Comparison of ENCODE assay signal across 8 cellular contexts in genomic region chr17:64707077-64707591, GRCh38. TPM values are rescaled to one million over a fixed set of nuclear protein-coding genes. Genes with fewer than 3 reads are reported as not detected.
DNase-seq lines count a peak whose midpoint lies in the region; ATAC-seq and TF ChIP-seq lines count a peak whose summit lies in the region.

No MANE protein-coding gene starts in this region.

- ATAC-seq in GM21528 (IDR thresholded peaks at IDR 0.05; ENCODE audit: low FRiP score, unreplicated experiment), result no peak

- no peaks in the 10 kb centered on the region for H3K27me3 ChIP-seq in uterus

- H3K27ac ChIP-seq in coronary artery (peak overlapping the region in 1 of 2 donors; percentile 64), uterus (peak overlapping the region; percentile 20 to 34)

- intact Hi-C loops in lower leg skin (cut with DNase I; ENCODE audit: low total_unique reads) (no loop called here), uterus (cut with DNase I; ENCODE audit: low total_unique reads) (no loop called here)

- peak; percentile 100 for DNase-seq in Daoy (ENCODE audit: low read depth)
- peak; percentile 74 for DNase-seq in NCI-H69 (lab: John Stamatoyannopoulos, UW)
- DNase-seq in coronary artery (ENCODE audit: low spot score), result peak; percentile 84
- peak; percentile 89 to 97 for DNase-seq in lower leg skin (ENCODE audit: low spot score in 2 of 2)
- DNase-seq in uterus, result peak; percentile 79 to 87
- no peak for DNase-seq in NCI-H1694 (lab: John Stamatoyannopoulos, UW)
- DNase-seq in effector CD8-positive, alpha-beta T cell (lab: John Stamatoyannopoulos, UW), result no peak

- no peaks in the 10 kb centered on the region for H3K36me3 ChIP-seq in uterus

- TF ChIP-seq CTCF in coronary artery (IDR thresholded peaks at IDR 0.05), result no peak
- TF ChIP-seq CTCF in lower leg skin (IDR thresholded peaks at IDR 0.05), result no peak
- no peak for TF ChIP-seq CTCF in uterus (IDR thresholded peaks at IDR 0.05)

- WGBS in lower leg skin, 2 donors, result 6 to 7% methylated on average over 10 of the region's 10 CpGs

- no peaks in the 10 kb centered on the region for H3K4me1 ChIP-seq in uterus

- H3K4me3 ChIP-seq in coronary artery, result peak overlapping the region; percentile 25
- no peak overlapping the region for H3K4me3 ChIP-seq in lower leg skin (ENCODE audit: low read depth, poor library complexity, severe bottlenecking)
- H3K4me3 ChIP-seq in uterus, result no peak overlapping the region

- TF ChIP-seq POLR2A in lower leg skin (IDR thresholded peaks at IDR 0.05) (no peak), uterus (IDR thresholded peaks at IDR 0.05) (no peak)

- no peaks in the 10 kb centered on the region for H3K9me3 ChIP-seq in uterus

RNA-seq across cellular contexts. Expression of gene SMURF2, which starts 45.0 kb away (rescaled TPM):
- 80.7 and 84.8 TPM in 2 replicates for total RNA-seq in Daoy (2014; rRNA removed; shearing (Covaris generic))
- total RNA-seq in lower leg skin, result 10 to 100 TPM; 13.2 to 21.0 (median 20.5) TPM
- total RNA-seq in uterus, result 10 to 100 TPM; 18.4 to 92.0 (median 37.3) TPM

Comparison
In these comparisons a context has a peak if more than half of its experiments do, and no peak if none do; other contexts are left out.
1. DNase-seq: peak in Daoy (single experiment), NCI-H69 (single experiment), coronary artery (single experiment), lower leg skin (2 of 2) and uterus (2 of 2); none in NCI-H1694 (single experiment) and effector CD8-positive, alpha-beta T cell (single experiment).